Comparison of ENCODE assay signal across 1 cellular context in genomic region chrX:1207496-1208025, GRCh38.
TF ChIP-seq lines count a peak whose summit lies in the region.

No MANE protein-coding gene starts in this region.

TF ChIP-seq in neural cell, 6 proteins besides CTCF, POLR2A, EP300 and RAD21 (continued from another document):
- TF ChIP-seq POLR2AphosphoS5 (IDR thresholded peaks at IDR 0.05) (no peak), EZH2 (IDR thresholded peaks at IDR 0.05; ENCODE audit: borderline replicate concordance, insufficient read depth, low read length, poor library complexity, severe bottlenecking) (no peak), MXI1 (conservative IDR thresholded peaks at IDR 0.05; ENCODE audit: poor library complexity, severe bottlenecking) (no peak)
TF ChIP-seq in neural cell: peak in this region for 0.
